ENCODE assay signal across 23 cellular contexts in genomic region chr10:101624526-101625102, GRCh38. TPM values are rescaled to one million over a fixed set of nuclear protein-coding genes. Genes with fewer than 3 reads are reported as not detected.
DNase-seq lines count a peak whose midpoint lies in the region; ATAC-seq and TF ChIP-seq lines count a peak whose summit lies in the region.
"Had no signal": no experiment of that assay in that cellular context is flagged by ENCODE, and none has a peak within 500 bp of the region (broad histone marks: within the 10 kb centered on the region; RNA-seq: fewer than 3 reads in every experiment).

No MANE protein-coding gene starts in this region.

- H3K27ac Mint-ChIP-seq in chondrocyte (ENCODE audit: unreplicated experiment), result no peak overlapping the region
- peak overlapping the region; percentile 56 for H3K27ac Mint-ChIP-seq in memory B cell

- H3K27me3 Mint-ChIP-seq in chondrocyte (ENCODE audit: low read depth) (no peaks in the 10 kb centered on the region), memory B cell (no peaks in the 10 kb centered on the region)
- H3K27me3 Mint-ChIP-seq: central memory CD8-positive, alpha-beta T cell had no signal

- H3K4me3 ChIP-seq in NB4 (ENCODE audit: low read depth, low read length), result no peak overlapping the region
- H3K4me3 ChIP-seq: SJCRH30, suprapubic skin, uterus had no signal

- peaks cover 21% of the 10 kb centered on the region for H3K36me3 Mint-ChIP-seq in chondrocyte (ENCODE audit: low read depth)
- H3K36me3 Mint-ChIP-seq in memory B cell, result peaks cover 19% of the 10 kb centered on the region

- H3K9me3 Mint-ChIP-seq in chondrocyte (ENCODE audit: low read depth) (no peaks in the 10 kb centered on the region), memory B cell (no peaks in the 10 kb centered on the region)
- H3K9me3 Mint-ChIP-seq: central memory CD8-positive, alpha-beta T cell had no signal

- H3K4me3 Mint-ChIP-seq in chondrocyte (ENCODE audit: unreplicated experiment), result no peak overlapping the region
- H3K4me3 Mint-ChIP-seq in memory B cell, result no peak overlapping the region
- H3K4me3 Mint-ChIP-seq: central memory CD8-positive, alpha-beta T cell had no signal

- DNase-seq in DMS153 (lab: John Stamatoyannopoulos, UW) (peak; percentile 36), DMS153 treated with DMSO at 0.1 percent for 48 hours (lab: John Stamatoyannopoulos, UW; ENCODE audit: unreplicated experiment) (no peak), NB4 (ENCODE audit: low read depth) (peak; percentile 89), chondrocyte (ENCODE audit: low spot score) (peak; percentile 26), memory B cell (ENCODE audit: low spot score in 2 of 2) (no peak), OCI-M1 (lab: John Stamatoyannopoulos, UW) (no peak)
- no peak for DNase-seq in stimulated activated CD4-positive, alpha-beta T cell treated with anti-CD3 and anti-CD28 coated beads, Interleukin-4, amount 100 ng/mL, for 24 hours
- DNase-seq: activated CD8-positive, alpha-beta memory T cell treated with anti-CD3 and anti-CD28 coated beads, Interleukin-2, amount 50 U/mL, for 4 hours; activated gamma-delta T cell; amniotic stem cell; BE2C; effector CD4-positive, alpha-beta T cell; head of caudate nucleus; NCI-H1417 treated with DMSO at 0.1 percent for 48 hours; NCI-H2171 treated with DMSO at 0.1 percent for 48 hours; nucleus accumbens; SJCRH30; stimulated activated CD8-positive, alpha-beta memory T cell treated with anti-CD3 and anti-CD28 coated beads, Interleukin-4, amount 100 ng/mL, for 48 hours; T-helper 2 cell; uterus had no signal

- TF ChIP-seq CTCF in NB4 (IDR thresholded peaks at IDR 0.05; ENCODE audit: low read depth, low read length), result no peak
- no peak for TF ChIP-seq CTCF in chondrocyte (IDR thresholded peaks at IDR 0.05)

- TF ChIP-seq POLR2A in NB4 (IDR thresholded peaks at IDR 0.05; ENCODE audit: extremely low read depth, insufficient read length), result no peak

- ATAC-seq in memory B cell (ENCODE audit: low read depth), result no peak
- ATAC-seq in GM19351 (IDR thresholded peaks at IDR 0.05; ENCODE audit: unreplicated experiment), result no peak

- H3K4me1 Mint-ChIP-seq in chondrocyte (ENCODE audit: low read depth), result no peaks in the 10 kb centered on the region
- H3K4me1 Mint-ChIP-seq in memory B cell, result peaks cover 13% of the 10 kb centered on the region

RNA-seq across cellular contexts. Expression of gene DPCD, which starts 36.5 kb away (rescaled TPM):
- 13.9 to 19.0 TPM (median 18.3 TPM) in 3 replicates for total RNA-seq in chondrocyte

RNA-seq across cellular contexts. Expression of gene POLL, which starts 36.6 kb away (rescaled TPM):
- total RNA-seq in chondrocyte, result 21.2 to 31.0 TPM (median 23.4 TPM) in 3 replicates

Comparison
In these comparisons a context has a peak if more than half of its experiments do, and no peak if none do; other contexts are left out.
1. DNase-seq: peak in DMS153 (single experiment), NB4 (single experiment) and chondrocyte (single experiment); none in DMS153 treated with DMSO at 0.1 percent for 48 hours (single experiment), memory B cell (0 of 2), stimulated activated CD4-positive, alpha-beta T cell treated with anti-CD3 and anti-CD28 coated beads, Interleukin-4, amount 100 ng/mL, for 24 hours (single experiment) and OCI-M1 (single experiment).